13 cellular contexts compared by ENCODE assay signal in genomic region chr4:147879676-147880075, GRCh38.
DNase-seq lines count a peak whose midpoint lies in the region; ATAC-seq lines count a peak whose summit lies in the region.
"Had no signal": no experiment of that assay in that cellular context is flagged by ENCODE, and none has a peak within 500 bp of the region (broad histone marks: within the 10 kb centered on the region; RNA-seq: fewer than 3 reads in every experiment).

No MANE protein-coding gene starts in this region.

- H3K27ac Mint-ChIP-seq in activated CD8-positive, alpha-beta T cell treated with anti-CD3 and anti-CD28 coated beads, Interleukin-2, amount 10 ng/mL, durations not matched to agents 7 days and 5 days: no peak overlapping the region

- no peaks in the 10 kb centered on the region for H3K4me1 Mint-ChIP-seq in activated CD8-positive, alpha-beta T cell treated with anti-CD3 and anti-CD28 coated beads, Interleukin-2, amount 10 ng/mL, durations not matched to agents 7 days and 5 days (ENCODE audit: low read depth)

- no peak for ATAC-seq in activated CD8-positive, alpha-beta T cell treated with anti-CD3 and anti-CD28 coated beads, Interleukin-2, amount 10 ng/mL, durations not matched to agents 7 days and 5 days
- no peak for ATAC-seq in GM19395 (IDR thresholded peaks at IDR 0.05; ENCODE audit: unreplicated experiment)

- no peaks in the 10 kb centered on the region for H3K27me3 Mint-ChIP-seq in activated CD8-positive, alpha-beta T cell treated with anti-CD3 and anti-CD28 coated beads, Interleukin-2, amount 10 ng/mL, durations not matched to agents 7 days and 5 days (ENCODE audit: low read depth)
- H3K27me3 Mint-ChIP-seq: CD4-positive, alpha-beta memory T cell had no signal

- POLR2A ChIA-PET in activated CD8-positive, alpha-beta T cell treated with anti-CD3 and anti-CD28 coated beads, Interleukin-2, amount 10 ng/mL, durations not matched to agents 7 days and 5 days (lab: Charles Lee): no interaction called here

- CTCF ChIA-PET in activated CD8-positive, alpha-beta T cell treated with anti-CD3 and anti-CD28 coated beads, Interleukin-2, amount 10 ng/mL, durations not matched to agents 7 days and 5 days (lab: Charles Lee): interaction anchor here (9.8 kb wide), 1 partner anchor 13 kb away, joined by 43 read pairs; no protein-coding TSS in a partner anchor

- no peak overlapping the region for H3K4me3 Mint-ChIP-seq in activated CD8-positive, alpha-beta T cell treated with anti-CD3 and anti-CD28 coated beads, Interleukin-2, amount 10 ng/mL, durations not matched to agents 7 days and 5 days
- H3K4me3 Mint-ChIP-seq: CD4-positive, alpha-beta memory T cell had no signal

- peak; percentile 26 for DNase-seq in HT1080 (ENCODE audit: low read depth)
- peak; percentile 23 for DNase-seq in astrocyte of the hippocampus (ENCODE audit: low read depth, low spot score)
- DNase-seq in epithelial cell of prostate (ENCODE audit: low read depth, low spot score): peak; percentile 3
- DNase-seq in renal cortical epithelial cell (ENCODE audit: low read depth): peak; percentile 47
- no peak for DNase-seq in stimulated activated CD4-positive, alpha-beta T cell treated with anti-CD3 and anti-CD28 coated beads, Interleukin-2, amount 100 ng/mL, for 24 hours
- DNase-seq in activated CD8-positive, alpha-beta T cell treated with anti-CD3 and anti-CD28 coated beads, Interleukin-2, amount 10 ng/mL, durations not matched to agents 7 days and 5 days: no peak
- DNase-seq: BE2C; CD4-positive, alpha-beta memory T cell; DMS79; GOT3 had no signal

- H3K9me3 Mint-ChIP-seq in activated CD8-positive, alpha-beta T cell treated with anti-CD3 and anti-CD28 coated beads, Interleukin-2, amount 10 ng/mL, durations not matched to agents 7 days and 5 days (ENCODE audit: insufficient read depth): no peaks in the 10 kb centered on the region

- H3K36me3 Mint-ChIP-seq in activated CD8-positive, alpha-beta T cell treated with anti-CD3 and anti-CD28 coated beads, Interleukin-2, amount 10 ng/mL, durations not matched to agents 7 days and 5 days (ENCODE audit: low read depth): peaks cover 2% of the 10 kb centered on the region

- no peak overlapping the region for H3K27ac ChIP-seq in epithelial cell of prostate
- H3K27ac ChIP-seq: C4-2B, HL-60 had no signal

Comparison
In these comparisons a context has a peak if more than half of its experiments do, and no peak if none do; other contexts are left out.
1. DNase-seq: peak in HT1080 (single experiment), astrocyte of the hippocampus (single experiment), epithelial cell of prostate (single experiment) and renal cortical epithelial cell (single experiment); none in stimulated activated CD4-positive, alpha-beta T cell treated with anti-CD3 and anti-CD28 coated beads, Interleukin-2, amount 100 ng/mL, for 24 hours (0 of 2) and activated CD8-positive, alpha-beta T cell treated with anti-CD3 and anti-CD28 coated beads, Interleukin-2, amount 10 ng/mL, durations not matched to agents 7 days and 5 days (single experiment).